9 cellular contexts compared by ENCODE assay signal in the genomic region with DNA sequence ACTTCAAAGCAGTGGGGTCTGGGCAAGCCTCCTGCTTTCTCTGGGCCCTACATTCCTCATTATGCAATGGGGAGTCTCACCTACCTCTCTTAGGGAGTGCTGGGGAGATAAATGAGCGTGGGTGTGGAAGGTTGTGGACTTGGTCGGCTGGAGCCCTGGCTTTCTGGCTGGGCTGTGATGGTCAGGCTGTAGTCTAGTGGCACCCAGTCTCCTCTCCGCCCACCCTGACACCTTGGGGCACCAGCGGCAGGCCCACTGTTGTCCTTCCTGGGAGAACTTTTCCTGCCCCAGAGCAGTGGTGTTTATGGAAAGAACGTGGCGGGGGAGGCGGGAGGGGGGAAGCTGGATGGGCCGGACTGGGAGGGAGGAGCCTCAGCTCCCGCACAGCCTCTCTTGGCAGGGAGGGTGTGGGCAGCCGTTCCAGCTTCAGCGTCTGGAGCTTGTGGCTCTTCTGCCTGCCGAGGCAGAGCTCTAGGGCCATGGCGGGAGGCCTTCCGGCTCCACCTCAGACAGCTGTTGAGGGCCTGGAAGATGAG. TPM values are rescaled to one million over a fixed set of nuclear protein-coding genes. Genes with fewer than 3 reads are reported as not detected.
DNase-seq lines count a peak whose midpoint lies in the region; ATAC-seq, FAIRE-seq and TF ChIP-seq lines count a peak whose summit lies in the region.
"Had no signal": no experiment of that assay in that cellular context is flagged by ENCODE, and none has a peak within 500 bp of the region (broad histone marks: within the 10 kb centered on the region; RNA-seq: fewer than 3 reads in every experiment).

No MANE protein-coding gene starts in this region.

- ATAC-seq in right lobe of liver (peak; percentile 29 to 43 (median 38)), GM18907 (IDR thresholded peaks at IDR 0.05; ENCODE audit: unreplicated experiment) (no peak), GM21619 (IDR thresholded peaks at IDR 0.05; ENCODE audit: unreplicated experiment) (no peak)

- H3K4me3 ChIP-seq in right lobe of liver: no peak overlapping the region

- no peak for TF ChIP-seq CTCF in right lobe of liver (IDR thresholded peaks at IDR 0.05)

- no peak for TF ChIP-seq POLR2A in right lobe of liver (IDR thresholded peaks at IDR 0.05)

- peaks cover 0 to 15% (median 0%) of the 10 kb centered on the region in 4 donors for H3K4me1 ChIP-seq in right lobe of liver

- no peak overlapping the region for H3K27ac ChIP-seq in right lobe of liver

- DNase-seq in DMS53 (lab: John Stamatoyannopoulos, UW): peak; percentile 13
- DNase-seq in DMS53 treated with DMSO at 0.1 percent for 48 hours (lab: John Stamatoyannopoulos, UW; ENCODE audit: unreplicated experiment): no peak
- peak; percentile 63 for DNase-seq in ecto neural progenitor cell (ENCODE audit: low spot score)
- peak in 1 of 3 donors; percentile 50 for DNase-seq in right lobe of liver
- DNase-seq in urothelium cell line (ENCODE audit: low spot score): peak; percentile 50
- DNase-seq in activated gamma-delta T cell (lab: John Stamatoyannopoulos, UW): no peak

- WGBS in right lobe of liver (ENCODE audit: insufficient coverage, low coverage, low lambda C conversion rate, missing lambda C conversion rate): 28% methylated on average over 8 of the region's 14 CpGs

- H3K27me3 ChIP-seq in right lobe of liver: no peaks in the 10 kb centered on the region

- no peaks in the 10 kb centered on the region for H3K36me3 ChIP-seq in right lobe of liver

- intact Hi-C loops in right lobe of liver (cut with DNase I): no loop called here

- FAIRE-seq in urothelium cell line (lab: Jason Lieb, UNC): no peak

- no peaks in the 10 kb centered on the region for H3K9me3 ChIP-seq in right lobe of liver

RNA-seq across cellular contexts. Expression of a gene that starts 4.1 kb away (rescaled TPM):
- total RNA-seq in right lobe of liver: 1 to 10 TPM; 1.7 to 3.6 (median 2.4) TPM
- total RNA-seq: A172 had no signal

Comparison
In these comparisons a context has a peak if more than half of its experiments do, and no peak if none do; other contexts are left out.
1. DNase-seq: peak in DMS53 (single experiment), ecto neural progenitor cell (single experiment) and urothelium cell line (single experiment); none in DMS53 treated with DMSO at 0.1 percent for 48 hours (single experiment) and activated gamma-delta T cell (single experiment).
2. ATAC-seq: peak in right lobe of liver (4 of 4); none in GM18907 (single experiment) and GM21619 (single experiment).